8 cellular contexts compared by ENCODE assay signal in genomic region chr19:7921302-7921954, GRCh38. TPM values are rescaled to one million over a fixed set of nuclear protein-coding genes. Genes with fewer than 3 reads are reported as not detected.
DNase-seq lines count a peak whose midpoint lies in the region; ATAC-seq, FAIRE-seq and TF ChIP-seq lines count a peak whose summit lies in the region.

No MANE protein-coding gene starts in this region.

- no peaks in the 10 kb centered on the region for H4K20me1 ChIP-seq in keratinocyte (ENCODE audit: control insufficient read depth, extremely low read depth, insufficient read depth, low read length)

- WGBS in testis, 2 donors = 21 to 30% methylated on average over 4 to 14 of the region's 17 CpGs

- H3K36me3 Mint-ChIP-seq in activated CD4-positive, alpha-beta T cell treated with anti-CD3 and anti-CD28 coated beads for 36 hours (ENCODE audit: low read depth) = peaks cover 5% of the 10 kb centered on the region
- H3K36me3 Mint-ChIP-seq in activated T-helper 17 cell treated with anti-CD3 and anti-CD28 coated beads, Interleukin-2, amount 50 U/mL, for 72 hours (ENCODE audit: low read depth) = no peaks in the 10 kb centered on the region

- peak overlapping the region; percentile 68 for H2AFZ ChIP-seq in keratinocyte (ENCODE audit: control insufficient read depth, low read length)

- CTCF ChIA-PET in activated CD4-positive, alpha-beta T cell treated with anti-CD3 and anti-CD28 coated beads for 36 hours (lab: Charles Lee) = interaction anchor here (0.8 to 4.4 kb wide), 5 partner anchors 23 to 81 kb away, joined by 3 to 32 read pairs (median 10); partner anchors contain the start of gene TIMM44

- H3K27ac ChIP-seq in keratinocyte (ENCODE audit: control insufficient read depth, insufficient read depth, low read length) = peak overlapping the region; percentile 76
- peak overlapping the region; percentile 75 to 80 for H3K27ac ChIP-seq in testis

- POLR2A ChIA-PET in activated CD4-positive, alpha-beta T cell treated with anti-CD3 and anti-CD28 coated beads for 36 hours (lab: Charles Lee) = interaction anchor here (1.1 to 2.9 kb wide), 3 partner anchors 9 to 52 kb away, joined by 3 to 10 read pairs (median 8); partner anchors contain the start of gene TIMM44

- H3K4me1 ChIP-seq in keratinocyte (ENCODE audit: control insufficient read depth, extremely low read depth, insufficient read depth, low read length) (peaks cover 18% of the 10 kb centered on the region), testis (peaks cover 43% of the 10 kb centered on the region)

- no peak for FAIRE-seq in keratinocyte (lab: Jason Lieb, UNC)

- peak overlapping the region; percentile 87 for H3K27ac Mint-ChIP-seq in activated CD4-positive, alpha-beta T cell treated with anti-CD3 and anti-CD28 coated beads for 36 hours
- H3K27ac Mint-ChIP-seq in activated T-helper 17 cell treated with anti-CD3 and anti-CD28 coated beads, Interleukin-2, amount 50 U/mL, for 72 hours = peak overlapping the region; percentile 89

- no peaks in the 10 kb centered on the region for H3K9me3 ChIP-seq in keratinocyte (ENCODE audit: control insufficient read depth, low read depth, low read length)
- no peaks in the 10 kb centered on the region for H3K9me3 ChIP-seq in testis

- peak overlapping the region; percentile 75 for H3K9ac ChIP-seq in keratinocyte (ENCODE audit: control insufficient read depth, extremely low read depth, insufficient read depth, low read length)

- H3K4me3 Mint-ChIP-seq in activated CD4-positive, alpha-beta T cell treated with anti-CD3 and anti-CD28 coated beads for 36 hours = peak overlapping the region; percentile 82
- peak overlapping the region; percentile 84 for H3K4me3 Mint-ChIP-seq in activated T-helper 17 cell treated with anti-CD3 and anti-CD28 coated beads, Interleukin-2, amount 50 U/mL, for 72 hours

- H3K4me2 ChIP-seq in keratinocyte (ENCODE audit: control insufficient read depth, extremely low read depth, insufficient read depth, low read depth, low read length) = peak overlapping the region; percentile 93

- no peak for TF ChIP-seq CTCF in keratinocyte (optimal IDR thresholded peaks at IDR 0.05 in 1 of 3, IDR thresholded peaks at IDR 0.05 in 1 of 3, conservative IDR thresholded peaks at IDR 0.05 in 1 of 3; ENCODE audit: extremely low read depth in 1 of 3, insufficient read depth in 2 of 3, low read length in 3 of 3)
- TF ChIP-seq CTCF in testis (IDR thresholded peaks at IDR 0.05) = no peak

- peaks cover 30% of the 10 kb centered on the region for H3K4me1 Mint-ChIP-seq in activated CD4-positive, alpha-beta T cell treated with anti-CD3 and anti-CD28 coated beads for 36 hours
- H3K4me1 Mint-ChIP-seq in activated T-helper 17 cell treated with anti-CD3 and anti-CD28 coated beads, Interleukin-2, amount 50 U/mL, for 72 hours = peaks cover 12% of the 10 kb centered on the region

- intact Hi-C loops in activated CD4-positive, alpha-beta T cell treated with anti-CD3 and anti-CD28 coated beads for 36 hours (cut with DNase I, micrococcal nuclease) = loop anchor here (2.0 to 5.0 kb wide), 2 partner anchors 69 to 1549 kb away; partner anchors contain the start of gene ALKBH7 (in 1 of the 2)
- intact Hi-C loops in testis (cut with DNase I; ENCODE audit: low total_unique reads) = no loop called here

- H3K4me3 ChIP-seq in keratinocyte (ENCODE audit: control insufficient read depth in 2 of 3, extremely low read depth in 1 of 3, insufficient read depth in 2 of 3, low read depth in 1 of 3, low read length in 3 of 3) = peak overlapping the region; percentile 40 to 78 (median 70)
- H3K4me3 ChIP-seq in testis = peak overlapping the region; percentile 52 to 79

- no peak for TF ChIP-seq POLR2A in testis (IDR thresholded peaks at IDR 0.05)

- H3K27me3 ChIP-seq in keratinocyte (ENCODE audit: control insufficient read depth, extremely low read depth, insufficient read depth, low read length) = peaks cover 15% of the 10 kb centered on the region
- no peaks in the 10 kb centered on the region for H3K27me3 ChIP-seq in testis

- no peak for DNase-seq in activated CD4-positive, alpha-beta T cell treated with anti-CD3 and anti-CD28 coated beads for 36 hours
- DNase-seq in activated CD4-positive, alpha-beta T cell treated with anti-CD3 and anti-CD28 coated beads, Interleukin-2, amount 50 U/mL, for 4 hours = no peak
- no peak for DNase-seq in keratinocyte (ENCODE audit: low read depth, low spot score)
- no peak for DNase-seq in testis
- no peak for DNase-seq in stimulated activated CD4-positive, alpha-beta T cell treated with anti-CD3 and anti-CD28 coated beads, Interleukin-12 subunit alpha, Interleukin-12 subunit beta, amount 100 ng/mL, for 4 hours
- no peak for DNase-seq in NCI-H2107 treated with DMSO at 0.1 percent for 48 hours (lab: John Stamatoyannopoulos, UW; ENCODE audit: unreplicated experiment)

- H3K36me3 ChIP-seq in keratinocyte (ENCODE audit: control insufficient read depth in 2 of 2, extremely low read depth in 1 of 2, insufficient read depth in 2 of 2, low read length in 2 of 2) = peaks cover 4 to 5% of the 10 kb centered on the region in 2 experiments
- no peaks in the 10 kb centered on the region for H3K36me3 ChIP-seq in testis (ENCODE audit: low read depth, missing control alignments)

- H3K27me3 Mint-ChIP-seq in activated CD4-positive, alpha-beta T cell treated with anti-CD3 and anti-CD28 coated beads for 36 hours = peaks cover 14% of the 10 kb centered on the region
- no peaks in the 10 kb centered on the region for H3K27me3 Mint-ChIP-seq in activated T-helper 17 cell treated with anti-CD3 and anti-CD28 coated beads, Interleukin-2, amount 50 U/mL, for 72 hours

- no peaks in the 10 kb centered on the region for H3K9me3 Mint-ChIP-seq in activated CD4-positive, alpha-beta T cell treated with anti-CD3 and anti-CD28 coated beads for 36 hours (ENCODE audit: low read depth)
- H3K9me3 Mint-ChIP-seq in activated T-helper 17 cell treated with anti-CD3 and anti-CD28 coated beads, Interleukin-2, amount 50 U/mL, for 72 hours = no peaks in the 10 kb centered on the region

- ATAC-seq in activated CD4-positive, alpha-beta T cell treated with anti-CD3 and anti-CD28 coated beads for 36 hours = no peak
- ATAC-seq in activated T-helper 17 cell treated with anti-CD3 and anti-CD28 coated beads, Interleukin-2, amount 50 U/mL, for 72 hours (replicated peaks) = no peak
- ATAC-seq in HG02571 (IDR thresholded peaks at IDR 0.05; ENCODE audit: unreplicated experiment) = no peak

- no peaks in the 10 kb centered on the region for H3K9me1 ChIP-seq in keratinocyte (ENCODE audit: control insufficient read depth, extremely low read depth, insufficient read depth, low read length)

- dilution Hi-C loops in keratinocyte (cut with MboI; ENCODE audit: extremely low pct_ligation_motif_present, low sequenced_read_pairs) = no loop called here

- H3K79me2 ChIP-seq in keratinocyte (ENCODE audit: control insufficient read depth, insufficient read depth, low read length) = no peaks in the 10 kb centered on the region

RNA-seq across cellular contexts. Expression of gene SNAPC2, which starts 1.3 kb away (rescaled TPM):
- 10 to 100 TPM; 14.6 to 16.2 TPM for total RNA-seq in activated CD4-positive, alpha-beta T cell treated with anti-CD3 and anti-CD28 coated beads for 36 hours
- 10 to 100 TPM; 16.4 to 20.9 TPM for total RNA-seq in activated T-helper 17 cell treated with anti-CD3 and anti-CD28 coated beads, Interleukin-2, amount 50 U/mL, for 72 hours
- 10.7 to 15.5 TPM (median 10.8 TPM) in 3 replicates for polyA plus RNA-seq in keratinocyte
- 5.6 TPM for polyA plus RNA-seq in keratinocyte (2011; ENCODE audit: low read depth)
- polyA plus RNA-seq in keratinocyte (2011; cell fraction: cytosol; rRNA removed) = 8.6 and 20.3 TPM in 2 replicates
- 6.8 and 12.3 TPM in 2 replicates for polyA plus RNA-seq in keratinocyte (2011; cell fraction: nucleus; rRNA removed)
- polyA plus RNA-seq in keratinocyte (2012; ENCODE audit: low replicate concordance) = 20.4 and 21.6 TPM in 2 replicates
- 5.8 to 18.7 TPM (median 15.3 TPM) in 3 replicates for polyA minus RNA-seq in keratinocyte
- polyA minus RNA-seq in keratinocyte (2011; cell fraction: cytosol; rRNA and poly(A)+ RNA removed) = 15.5 TPM
- 6.1 and 6.4 TPM in 2 replicates for polyA minus RNA-seq in keratinocyte (2011; cell fraction: nucleus; rRNA and poly(A)+ RNA removed)
- total RNA-seq in testis = 10 to 100 TPM; 72.5 to 88.6 TPM
- 51.9 TPM for polyA plus RNA-seq in testis (ENCODE audit: insufficient read depth, low read depth, low replicate concordance)

RNA-seq across cellular contexts. Expression of gene CTXN1, which starts 4.5 kb away (rescaled TPM):
- under 1 TPM; 0.47 to 0.82 TPM for total RNA-seq in activated CD4-positive, alpha-beta T cell treated with anti-CD3 and anti-CD28 coated beads for 36 hours
- total RNA-seq in activated T-helper 17 cell treated with anti-CD3 and anti-CD28 coated beads, Interleukin-2, amount 50 U/mL, for 72 hours = under 1 TPM in 1 of 2 donors, not detected in 1; 0.19 TPM
- 0.41 to 2.1 TPM (median 1.5 TPM) in 3 replicates for polyA plus RNA-seq in keratinocyte
- 1.2 TPM for polyA plus RNA-seq in keratinocyte (2011; ENCODE audit: low read depth)
- 1.9 and 10.7 TPM in 2 replicates for polyA plus RNA-seq in keratinocyte (2011; cell fraction: cytosol; rRNA removed)
- polyA plus RNA-seq in keratinocyte (2011; cell fraction: nucleus; rRNA removed) = 1.7 and 3.9 TPM in 2 replicates
- polyA plus RNA-seq in keratinocyte (2012; ENCODE audit: low replicate concordance) = 5.0 and 6.3 TPM in 2 replicates
- 0.22 to 2.0 TPM (median 0.30 TPM) in 3 replicates for polyA minus RNA-seq in keratinocyte
- 30.5 TPM for polyA minus RNA-seq in keratinocyte (2011; cell fraction: cytosol; rRNA and poly(A)+ RNA removed)
- 0.62 and 4.4 TPM in 2 replicates for polyA minus RNA-seq in keratinocyte (2011; cell fraction: nucleus; rRNA and poly(A)+ RNA removed)
- 10 to 100 TPM; 40.1 to 67.2 TPM for total RNA-seq in testis
- 19.4 TPM for polyA plus RNA-seq in testis (ENCODE audit: insufficient read depth, low read depth, low replicate concordance)

RNA-seq across cellular contexts. Expression of gene TGFBR3L, which starts 6.8 kb away (rescaled TPM):
- total RNA-seq in activated CD4-positive, alpha-beta T cell treated with anti-CD3 and anti-CD28 coated beads for 36 hours = 1 to 10 TPM; 2.6 to 3.2 TPM
- total RNA-seq in activated T-helper 17 cell treated with anti-CD3 and anti-CD28 coated beads, Interleukin-2, amount 50 U/mL, for 72 hours = 1 to 10 TPM; 3.7 to 7.6 TPM
- polyA plus RNA-seq in keratinocyte (0.28 to 0.72 TPM (median 0.68 TPM) in 3 replicates), testis (ENCODE audit: insufficient read depth, low read depth, low replicate concordance) (1.2 TPM)
- polyA plus RNA-seq in keratinocyte (2011; ENCODE audit: low read depth) = 6.7 TPM
- polyA plus RNA-seq in keratinocyte (2011; cell fraction: cytosol; rRNA removed) = 0.29 and 1.6 TPM in 2 replicates
- polyA plus RNA-seq in keratinocyte (2011; cell fraction: nucleus; rRNA removed) = 0.34 and 1.3 TPM in 2 replicates
- 1.8 and 10.1 TPM in 2 replicates for polyA plus RNA-seq in keratinocyte (2012; ENCODE audit: low replicate concordance)
- polyA minus RNA-seq in keratinocyte = not detected in 3 replicates
- not detected for polyA minus RNA-seq in keratinocyte (2011; cell fraction: cytosol; rRNA and poly(A)+ RNA removed)
- 1.5 TPM in 1 of 2 replicates, not detected in the other for polyA minus RNA-seq in keratinocyte (2011; cell fraction: nucleus; rRNA and poly(A)+ RNA removed)
- 1 to 10 TPM in 1 of 2 donors, not detected in 1; 2.2 TPM for total RNA-seq in testis

RNA-seq across cellular contexts. Expression of gene MAP2K7, which starts 17.8 kb away (rescaled TPM):
- total RNA-seq in activated CD4-positive, alpha-beta T cell treated with anti-CD3 and anti-CD28 coated beads for 36 hours = 10 to 100 TPM; 32.2 to 33.7 TPM
- total RNA-seq in activated T-helper 17 cell treated with anti-CD3 and anti-CD28 coated beads, Interleukin-2, amount 50 U/mL, for 72 hours = 10 to 100 TPM; 39.0 to 46.3 TPM
- polyA plus RNA-seq in keratinocyte (8.4 to 11.7 TPM (median 10.9 TPM) in 3 replicates), testis (ENCODE audit: insufficient read depth, low read depth, low replicate concordance) (34.8 TPM)
- polyA plus RNA-seq in keratinocyte (2011; ENCODE audit: low read depth) = 15.8 TPM
- polyA plus RNA-seq in keratinocyte (2011; cell fraction: cytosol; rRNA removed) = 5.2 and 11.4 TPM in 2 replicates
- 18.9 and 22.4 TPM in 2 replicates for polyA plus RNA-seq in keratinocyte (2011; cell fraction: nucleus; rRNA removed)
- 14.5 and 18.4 TPM in 2 replicates for polyA plus RNA-seq in keratinocyte (2012; ENCODE audit: low replicate concordance)
- polyA minus RNA-seq in keratinocyte = 7.8 to 18.9 TPM (median 8.1 TPM) in 3 replicates
- polyA minus RNA-seq in keratinocyte (2011; cell fraction: cytosol; rRNA and poly(A)+ RNA removed) = 23.4 TPM
- polyA minus RNA-seq in keratinocyte (2011; cell fraction: nucleus; rRNA and poly(A)+ RNA removed) = 11.3 and 15.2 TPM in 2 replicates
- total RNA-seq in testis = 10 to 100 TPM; 30.6 to 44.0 TPM

RNA-seq across cellular contexts. Expression of gene TIMM44, which starts 22.0 kb away (rescaled TPM):
- 10 to 100 TPM; 80.4 to 84.0 TPM for total RNA-seq in activated CD4-positive, alpha-beta T cell treated with anti-CD3 and anti-CD28 coated beads for 36 hours
- total RNA-seq in activated T-helper 17 cell treated with anti-CD3 and anti-CD28 coated beads, Interleukin-2, amount 50 U/mL, for 72 hours = 10 to 100 TPM; 49.8 to 81.5 TPM
- polyA plus RNA-seq in keratinocyte = 32.4 to 37.1 TPM (median 34.8 TPM) in 3 replicates
- 29.0 TPM for polyA plus RNA-seq in keratinocyte (2011; ENCODE audit: low read depth)
- polyA plus RNA-seq in keratinocyte (2011; cell fraction: cytosol; rRNA removed) = 23.2 and 44.5 TPM in 2 replicates
- polyA plus RNA-seq in keratinocyte (2011; cell fraction: nucleus; rRNA removed) = 48.6 and 57.5 TPM in 2 replicates
- polyA plus RNA-seq in keratinocyte (2012; ENCODE audit: low replicate concordance) = 43.7 and 46.1 TPM in 2 replicates
- 15.3 to 25.4 TPM (median 20.0 TPM) in 3 replicates for polyA minus RNA-seq in keratinocyte
- polyA minus RNA-seq in keratinocyte (2011; cell fraction: cytosol; rRNA and poly(A)+ RNA removed) = 40.5 TPM
- 23.8 and 25.2 TPM in 2 replicates for polyA minus RNA-seq in keratinocyte (2011; cell fraction: nucleus; rRNA and poly(A)+ RNA removed)
- total RNA-seq in testis = 10 to 100 TPM; 68.0 to 71.2 TPM
- polyA plus RNA-seq in testis (ENCODE audit: insufficient read depth, low read depth, low replicate concordance) = 33.8 TPM

Comparison
In these comparisons a context has a peak if more than half of its experiments do, and no peak if none do; other contexts are left out.
1. RNA of gene CTXN1, which starts 4.5 kb away (total RNA-seq): 40.1 to 67.2 TPM in testis; 0.47 to 0.82 TPM in activated CD4-positive, alpha-beta T cell treated with anti-CD3 and anti-CD28 coated beads for 36 hours and 0.19 TPM in activated T-helper 17 cell treated with anti-CD3 and anti-CD28 coated beads, Interleukin-2, amount 50 U/mL, for 72 hours; every median in the first group is over 10 times any median in the second.